2 cellular contexts compared by ENCODE assay signal in the genomic region with DNA sequence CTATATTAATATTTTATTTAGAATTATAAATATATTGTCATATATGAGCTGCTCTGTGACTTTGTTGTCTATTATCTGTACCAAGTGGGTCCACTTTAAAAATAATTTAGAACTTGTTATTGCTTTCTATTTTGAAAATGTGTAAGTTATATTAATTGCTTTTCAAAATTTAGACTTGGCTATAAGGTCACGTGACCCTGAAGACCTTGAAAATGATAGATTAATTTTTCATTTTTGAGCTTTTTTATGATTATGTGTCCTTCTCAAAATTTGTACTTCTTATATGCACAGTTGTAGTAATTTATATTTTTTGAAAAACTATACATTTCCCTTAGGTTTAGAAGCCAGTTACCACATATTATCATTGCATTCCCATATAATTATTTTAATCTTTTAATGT.
TF ChIP-seq lines count a peak whose summit lies in the region.

No MANE protein-coding gene starts in this region.

TF ChIP-seq in GM12878, 131 proteins besides CTCF, POLR2A, EP300 and RAD21 (continued from another document):
- TF ChIP-seq BCLAF1 (IDR thresholded peaks at IDR 0.05) (no peak), POLR2AphosphoS5 (IDR thresholded peaks at IDR 0.05; ENCODE audit: low read length) (no peak), KAT2A (conservative IDR thresholded peaks at IDR 0.05; ENCODE audit: control insufficient read depth, low read depth, low read length) (no peak), SREBF2 (IDR thresholded peaks at IDR 0.05; ENCODE audit: low read length) (no peak), ZBTB4 (CRISPR knock-in tag; IDR thresholded peaks at IDR 0.05) (no peak)
- TF ChIP-seq, protein P1, sequence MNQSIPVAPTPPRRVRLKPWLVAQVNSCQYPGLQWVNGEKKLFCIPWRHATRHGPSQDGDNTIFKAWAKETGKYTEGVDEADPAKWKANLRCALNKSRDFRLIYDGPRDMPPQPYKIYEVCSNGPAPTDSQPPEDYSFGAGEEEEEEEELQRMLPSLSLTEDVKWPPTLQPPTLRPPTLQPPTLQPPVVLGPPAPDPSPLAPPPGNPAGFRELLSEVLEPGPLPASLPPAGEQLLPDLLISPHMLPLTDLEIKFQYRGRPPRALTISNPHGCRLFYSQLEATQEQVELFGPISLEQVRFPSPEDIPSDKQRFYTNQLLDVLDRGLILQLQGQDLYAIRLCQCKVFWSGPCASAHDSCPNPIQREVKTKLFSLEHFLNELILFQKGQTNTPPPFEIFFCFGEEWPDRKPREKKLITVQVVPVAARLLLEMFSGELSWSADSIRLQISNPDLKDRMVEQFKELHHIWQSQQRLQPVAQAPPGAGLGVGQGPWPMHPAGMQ (IDR thresholded peaks at IDR 0.05; ENCODE audit: borderline replicate concordance) = no peak

TF ChIP-seq in K562, 482 proteins besides CTCF, POLR2A, EP300 and RAD21 (continued from another document):
- TF ChIP-seq POLR2AphosphoS5 (IDR thresholded peaks at IDR 0.05; ENCODE audit: control insufficient read depth, insufficient read depth, low read depth, low read length) = no peak
- TF ChIP-seq POLR3G (IDR thresholded peaks at IDR 0.05; ENCODE audit: extremely low read depth, insufficient read length, insufficient replicate concordance) = no peak
